1 cellular context compared by ENCODE assay signal in the genomic region with DNA sequence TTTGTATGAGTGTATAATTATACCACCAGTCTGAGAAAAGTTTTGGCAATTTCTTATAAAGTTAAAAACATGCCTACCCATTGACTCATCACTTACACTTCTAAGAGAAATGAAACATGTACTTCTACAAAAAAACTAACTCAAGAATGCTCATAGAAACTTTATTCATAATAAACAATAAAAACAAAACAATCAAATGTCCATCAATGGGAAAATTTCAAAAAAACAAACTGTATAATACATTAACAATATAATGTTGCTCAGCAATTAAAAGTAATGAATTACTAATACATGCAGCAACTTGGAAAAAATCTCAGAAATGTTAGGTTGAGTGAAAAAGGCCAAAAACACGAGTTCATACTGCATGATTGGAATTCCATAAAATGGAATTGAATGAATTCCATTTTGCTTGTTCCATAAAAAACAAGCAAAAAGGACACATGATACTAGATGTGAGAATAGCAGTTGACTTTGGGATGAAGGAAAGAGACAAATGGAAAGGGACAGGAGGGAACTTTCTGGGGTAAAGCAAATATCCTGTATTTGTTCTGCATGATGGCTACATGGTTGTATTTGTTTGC.
TF ChIP-seq lines count a peak whose summit lies in the region.

No MANE protein-coding gene starts in this region.

TF ChIP-seq in SK-N-SH, 30 proteins besides CTCF, POLR2A, EP300 and RAD21 (continued from another document):
- TF ChIP-seq, protein P1, sequence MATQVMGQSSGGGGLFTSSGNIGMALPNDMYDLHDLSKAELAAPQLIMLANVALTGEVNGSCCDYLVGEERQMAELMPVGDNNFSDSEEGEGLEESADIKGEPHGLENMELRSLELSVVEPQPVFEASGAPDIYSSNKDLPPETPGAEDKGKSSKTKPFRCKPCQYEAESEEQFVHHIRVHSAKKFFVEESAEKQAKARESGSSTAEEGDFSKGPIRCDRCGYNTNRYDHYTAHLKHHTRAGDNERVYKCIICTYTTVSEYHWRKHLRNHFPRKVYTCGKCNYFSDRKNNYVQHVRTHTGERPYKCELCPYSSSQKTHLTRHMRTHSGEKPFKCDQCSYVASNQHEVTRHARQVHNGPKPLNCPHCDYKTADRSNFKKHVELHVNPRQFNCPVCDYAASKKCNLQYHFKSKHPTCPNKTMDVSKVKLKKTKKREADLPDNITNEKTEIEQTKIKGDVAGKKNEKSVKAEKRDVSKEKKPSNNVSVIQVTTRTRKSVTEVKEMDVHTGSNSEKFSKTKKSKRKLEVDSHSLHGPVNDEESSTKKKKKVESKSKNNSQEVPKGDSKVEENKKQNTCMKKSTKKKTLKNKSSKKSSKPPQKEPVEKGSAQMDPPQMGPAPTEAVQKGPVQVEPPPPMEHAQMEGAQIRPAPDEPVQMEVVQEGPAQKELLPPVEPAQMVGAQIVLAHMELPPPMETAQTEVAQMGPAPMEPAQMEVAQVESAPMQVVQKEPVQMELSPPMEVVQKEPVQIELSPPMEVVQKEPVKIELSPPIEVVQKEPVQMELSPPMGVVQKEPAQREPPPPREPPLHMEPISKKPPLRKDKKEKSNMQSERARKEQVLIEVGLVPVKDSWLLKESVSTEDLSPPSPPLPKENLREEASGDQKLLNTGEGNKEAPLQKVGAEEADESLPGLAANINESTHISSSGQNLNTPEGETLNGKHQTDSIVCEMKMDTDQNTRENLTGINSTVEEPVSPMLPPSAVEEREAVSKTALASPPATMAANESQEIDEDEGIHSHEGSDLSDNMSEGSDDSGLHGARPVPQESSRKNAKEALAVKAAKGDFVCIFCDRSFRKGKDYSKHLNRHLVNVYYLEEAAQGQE (IDR thresholded peaks at IDR 0.05; ENCODE audit: low read depth, low read length): no peak
- TF ChIP-seq MXI1 (IDR thresholded peaks at IDR 0.05; ENCODE audit: low read depth, low read length) (no peak), SMC3 (IDR thresholded peaks at IDR 0.05; ENCODE audit: low read depth, low read length) (no peak), TEAD4 (IDR thresholded peaks at IDR 0.05; ENCODE audit: borderline replicate concordance, insufficient read depth) (peak; percentile 78; the same call in 1 of the 2 replicates)
- TF ChIP-seq, protein P2, sequence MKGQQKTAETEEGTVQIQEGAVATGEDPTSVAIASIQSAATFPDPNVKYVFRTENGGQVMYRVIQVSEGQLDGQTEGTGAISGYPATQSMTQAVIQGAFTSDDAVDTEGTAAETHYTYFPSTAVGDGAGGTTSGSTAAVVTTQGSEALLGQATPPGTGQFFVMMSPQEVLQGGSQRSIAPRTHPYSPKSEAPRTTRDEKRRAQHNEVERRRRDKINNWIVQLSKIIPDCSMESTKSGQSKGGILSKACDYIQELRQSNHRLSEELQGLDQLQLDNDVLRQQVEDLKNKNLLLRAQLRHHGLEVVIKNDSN (IDR thresholded peaks at IDR 0.05; ENCODE audit: borderline replicate concordance, low read depth): no peak
